8 cellular contexts compared by ENCODE assay signal in genomic region chr2:3651686-3652516, GRCh38. TPM values are rescaled to one million over a fixed set of nuclear protein-coding genes. Genes with fewer than 3 reads are reported as not detected.
DNase-seq lines count a peak whose midpoint lies in the region; ATAC-seq and TF ChIP-seq lines count a peak whose summit lies in the region.

No MANE protein-coding gene starts in this region.

- no peak for TF ChIP-seq CTCF in GM12864 (IDR thresholded peaks at IDR 0.05; ENCODE audit: low read depth, low read length, missing control alignments)

- DNase-seq in GM12864 (ENCODE audit: low read depth) (peak; percentile 49), NCI-H128 (lab: John Stamatoyannopoulos, UW; ENCODE audit: unreplicated experiment) (peak; percentile 80), cerebellar cortex (ENCODE audit: low spot score) (peak; percentile 63), left lobe of liver (ENCODE audit: low spot score) (no peak), DMS114 treated with DMSO at 0.1 percent for 48 hours (lab: John Stamatoyannopoulos, UW; ENCODE audit: unreplicated experiment) (no peak)
- DNase-seq in activated CD4-positive, CD25-positive, alpha-beta regulatory T cell treated with anti-CD3 and anti-CD28 coated beads, Interleukin-2, amount 50 U/mL, for 72 hours = peak; percentile 59
- peak; percentile 53 for DNase-seq in stimulated activated CD4-positive, alpha-beta T cell treated with anti-CD3 and anti-CD28 coated beads, Interleukin-4, amount 100 ng/mL, for 1 hour

- ATAC-seq in HG02610 (IDR thresholded peaks at IDR 0.05; ENCODE audit: unreplicated experiment) (peak; percentile 88), left lobe of liver (peak; percentile 63)

- H3K4me3 ChIP-seq in GM12864 (ENCODE audit: low read depth, low read length) = peak overlapping the region; percentile 48

RNA-seq across cellular contexts. Expression of gene ALLC, which starts 6.1 kb away (rescaled TPM):
- 0.20 TPM for total RNA-seq in left lobe of liver

RNA-seq across cellular contexts. Expression of gene DCDC2C, which starts 51.5 kb away (rescaled TPM):
- total RNA-seq in left lobe of liver = not detected

RNA-seq across cellular contexts. Expression of gene COLEC11, which starts 57.0 kb away (rescaled TPM):
- 40.1 TPM for total RNA-seq in left lobe of liver

Comparison
In these comparisons a context has a peak if more than half of its experiments do, and no peak if none do; other contexts are left out.
1. DNase-seq: peak in GM12864 (single experiment), NCI-H128 (single experiment), activated CD4-positive, CD25-positive, alpha-beta regulatory T cell treated with anti-CD3 and anti-CD28 coated beads, Interleukin-2, amount 50 U/mL, for 72 hours (single experiment), cerebellar cortex (single experiment) and stimulated activated CD4-positive, alpha-beta T cell treated with anti-CD3 and anti-CD28 coated beads, Interleukin-4, amount 100 ng/mL, for 1 hour (single experiment); none in left lobe of liver (single experiment) and DMS114 treated with DMSO at 0.1 percent for 48 hours (single experiment).